In the genomic region with DNA sequence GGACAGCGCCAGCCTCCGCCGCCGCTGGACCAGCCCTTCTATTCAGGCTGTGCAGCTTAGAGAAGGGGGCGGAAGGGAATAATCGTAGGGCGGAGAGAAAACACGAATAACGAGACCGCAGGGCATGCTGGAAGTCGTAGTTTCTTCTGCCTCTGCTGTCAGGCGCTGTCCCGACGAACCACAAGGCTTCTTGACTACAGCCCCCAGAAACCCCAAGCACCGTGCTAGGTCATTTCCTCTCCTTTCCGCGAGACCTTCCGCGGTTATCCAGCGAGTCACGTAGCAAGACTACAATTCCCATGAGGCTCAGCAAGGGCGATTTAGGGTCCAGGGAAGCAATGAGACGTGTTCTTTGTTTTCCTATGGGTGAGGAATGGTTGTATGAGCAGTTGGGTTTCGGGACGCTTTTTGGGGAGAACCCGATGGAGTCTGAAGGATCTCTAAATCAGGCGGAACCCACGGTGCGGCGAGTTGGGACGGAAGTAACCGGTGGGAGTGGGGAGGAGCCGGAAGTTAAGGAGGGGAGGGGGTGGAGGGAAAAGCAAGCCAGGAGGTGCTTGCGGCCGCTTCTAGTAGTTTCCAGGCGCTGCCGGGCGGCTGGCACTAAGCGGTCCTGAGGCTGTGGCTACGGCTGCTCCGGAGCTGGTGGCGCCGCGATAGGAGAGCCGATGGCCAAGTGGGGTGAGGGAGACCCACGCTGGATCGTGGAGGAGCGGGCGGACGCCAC, we compare ENCODE assay signal across 8 cellular contexts. TPM values are rescaled to one million over a fixed set of nuclear protein-coding genes. Genes with fewer than 3 reads are reported as not detected.
DNase-seq lines count a peak whose midpoint lies in the region; TF ChIP-seq lines count a peak whose summit lies in the region.

A gene (plus strand): TSS at position 572 of the 727 bp plus-strand sequence. CDS start 97 bp downstream, at position 669.
A gene (minus strand): TSS at position 80 of the 727 bp plus-strand sequence. CDS start 3,499 bp downstream, outside the sequence.

- H3K4me1 Mint-ChIP-seq in nephron, result peaks cover 18% of the 10 kb centered on the region
- H3K4me1 Mint-ChIP-seq in stimulated activated naive CD8-positive, alpha-beta T cell treated with anti-CD3 and anti-CD28 coated beads, Interleukin-15, Interleukin-2, amounts not matched to agents 100 ng/mL and 50 ng/mL, for 24 hours (ENCODE audit: low read depth), result peaks cover 49% of the 10 kb centered on the region

- peak within 1 kb of the TSS; percentile 98 to 100 (median 99) for H3K27ac Mint-ChIP-seq in nephron
- peak within 1 kb of the TSS; percentile 100 for H3K27ac Mint-ChIP-seq in stimulated activated naive CD8-positive, alpha-beta T cell treated with anti-CD3 and anti-CD28 coated beads, Interleukin-15, Interleukin-2, amounts not matched to agents 100 ng/mL and 50 ng/mL, for 24 hours

- peak within 1 kb of the TSS; percentile 73 for H3K4me3 ChIP-seq in H7 (ENCODE audit: insufficient read depth, low read depth, low read length)
- H3K4me3 ChIP-seq in fibroblast of the aortic adventitia (ENCODE audit: low read depth, low read length), result peak within 1 kb of the TSS; percentile 97

- TF ChIP-seq CTCF in fibroblast of the aortic adventitia (IDR thresholded peaks at IDR 0.05; ENCODE audit: insufficient read depth, low read length), result no peak
- TF ChIP-seq CTCF in nephron (IDR thresholded peaks at IDR 0.05; ENCODE audit: unreplicated experiment in 3 of 3), result no peak

- DNase-seq in ELF-1 (ENCODE audit: low read depth, low spot score) (peak; percentile 99), H7 (peak; percentile 93), M059J (ENCODE audit: low read depth) (peak; percentile 99), SHP77 (lab: John Stamatoyannopoulos, UW) (peak; percentile 96 to 99), fibroblast of the aortic adventitia (ENCODE audit: low read depth) (peak; percentile 99)
- DNase-seq in activated effector memory CD4-positive, alpha-beta T cell treated with Interleukin-2 at 50 U/mL for 16 hours, result peak; percentile 90

- H3K36me3 ChIP-seq in H7 (replicated peaks; ENCODE audit: control insufficient read depth, insufficient read depth, low read length), result peaks cover 23% of the 10 kb centered on the region

- H3K36me3 Mint-ChIP-seq in nephron (ENCODE audit: low read depth), result peaks cover 37% of the 10 kb centered on the region
- peaks cover 49% of the 10 kb centered on the region for H3K36me3 Mint-ChIP-seq in stimulated activated naive CD8-positive, alpha-beta T cell treated with anti-CD3 and anti-CD28 coated beads, Interleukin-15, Interleukin-2, amounts not matched to agents 100 ng/mL and 50 ng/mL, for 24 hours (ENCODE audit: low read depth)

- peak within 1 kb of the TSS; percentile 99 to 100 (median 100) for H3K4me3 Mint-ChIP-seq in nephron
- H3K4me3 Mint-ChIP-seq in stimulated activated naive CD8-positive, alpha-beta T cell treated with anti-CD3 and anti-CD28 coated beads, Interleukin-15, Interleukin-2, amounts not matched to agents 100 ng/mL and 50 ng/mL, for 24 hours, result peak within 1 kb of the TSS; percentile 99

- no peaks in the 10 kb centered on the region for H3K27me3 ChIP-seq in H7 (ENCODE audit: control insufficient read depth, insufficient read depth, low read length)

- no peaks in the 10 kb centered on the region for H3K27me3 Mint-ChIP-seq in nephron (ENCODE audit: low read depth)
- no peaks in the 10 kb centered on the region for H3K27me3 Mint-ChIP-seq in stimulated activated naive CD8-positive, alpha-beta T cell treated with anti-CD3 and anti-CD28 coated beads, Interleukin-15, Interleukin-2, amounts not matched to agents 100 ng/mL and 50 ng/mL, for 24 hours

- no peaks in the 10 kb centered on the region for H3K9me3 Mint-ChIP-seq in nephron
- H3K9me3 Mint-ChIP-seq in stimulated activated naive CD8-positive, alpha-beta T cell treated with anti-CD3 and anti-CD28 coated beads, Interleukin-15, Interleukin-2, amounts not matched to agents 100 ng/mL and 50 ng/mL, for 24 hours, result no peaks in the 10 kb centered on the region

RNA-seq across cellular contexts. Expression of the first gene that starts in this region (rescaled TPM):
- 140 and 149 TPM in 2 replicates for total RNA-seq in H7 (2014; rRNA removed; shearing (Covaris generic))
- 79.3 and 133 TPM in 2 replicates for total RNA-seq in M059J (2014; rRNA removed; shearing (Covaris generic))
- total RNA-seq in fibroblast of the aortic adventitia (ENCODE audit: low replicate concordance), result 68.2 and 76.3 TPM in 2 replicates

RNA-seq across cellular contexts. Expression of the second gene that starts in this region (rescaled TPM):
- 25.4 and 30.5 TPM in 2 replicates for total RNA-seq in H7 (2014; rRNA removed; shearing (Covaris generic))
- 19.4 and 21.3 TPM in 2 replicates for total RNA-seq in M059J (2014; rRNA removed; shearing (Covaris generic))
- 21.1 and 33.5 TPM in 2 replicates for total RNA-seq in fibroblast of the aortic adventitia (ENCODE audit: low replicate concordance)

Comparison
In these comparisons a context has a peak if more than half of its experiments do, and no peak if none do; other contexts are left out.
1. Peak in every context shown above with its lines: DNase-seq and H3K4me3 ChIP-seq.